8 cellular contexts compared by ENCODE assay signal in the genomic region with DNA sequence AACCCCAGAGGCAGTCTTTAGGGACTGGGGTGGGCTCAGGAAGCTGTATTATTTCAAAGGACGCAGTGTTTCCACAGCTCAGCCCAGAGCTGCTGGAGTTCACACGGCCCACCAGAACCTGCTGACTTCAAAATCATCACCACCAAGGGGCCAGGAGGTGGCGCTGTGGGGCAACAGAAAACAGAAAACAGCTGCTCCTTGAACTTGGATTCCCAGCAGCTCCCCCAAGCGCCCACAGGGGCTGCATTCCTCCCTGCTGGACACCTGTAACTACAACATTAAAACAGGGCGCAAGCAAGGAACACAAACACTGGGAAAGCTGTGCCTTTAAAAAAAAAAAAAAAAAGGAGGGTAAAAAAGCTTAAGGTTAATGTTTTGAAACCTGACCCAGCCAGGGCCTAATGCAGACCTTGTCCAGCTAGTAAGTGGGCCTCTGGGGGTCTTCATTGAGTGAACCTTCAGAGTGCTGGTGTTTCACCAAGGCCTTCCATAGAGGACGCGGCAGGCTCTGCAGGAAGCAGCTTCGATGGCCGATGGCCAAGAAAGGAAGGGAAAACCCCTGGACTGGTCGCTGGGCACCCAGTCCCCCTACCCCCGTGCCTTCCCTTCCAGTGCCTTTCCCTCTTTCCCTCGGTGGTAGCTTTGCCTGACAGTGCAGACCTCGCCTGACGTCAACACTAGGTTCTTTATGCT. TPM values are rescaled to one million over a fixed set of nuclear protein-coding genes. Genes with fewer than 3 reads are reported as not detected.
DNase-seq lines count a peak whose midpoint lies in the region; ATAC-seq, FAIRE-seq and TF ChIP-seq lines count a peak whose summit lies in the region.

No MANE protein-coding gene starts in this region.

- H3K27me3 Mint-ChIP-seq in endodermal cell (ENCODE audit: insufficient read depth): no peaks in the 10 kb centered on the region
- no peaks in the 10 kb centered on the region for H3K27me3 Mint-ChIP-seq in mesothelial cell of epicardium (ENCODE audit: low read depth)

- DNase-seq in ELR (ENCODE audit: low read depth) (peak; percentile 90), HTR-8/SVneo (ENCODE audit: insufficient read length, low spot score) (peak; percentile 90), NOMO-1 (lab: John Stamatoyannopoulos, UW; ENCODE audit: unreplicated experiment in 2 of 2) (peak; percentile 53 to 56), endodermal cell (peak; percentile 96), mesothelial cell of epicardium (ENCODE audit: low spot score in 2 of 2, unreplicated experiment in 2 of 2) (peak; percentile 71 to 90)
- DNase-seq in activated CD8-positive, alpha-beta memory T cell treated with anti-CD3 and anti-CD28 coated beads for 1 hour (ENCODE audit: extremely low read depth in 1 of 2, low read depth in 1 of 2): peak; percentile 52 to 58
- peak; percentile 50 for DNase-seq in stimulated activated CD8-positive, alpha-beta memory T cell treated with anti-CD3 and anti-CD28 coated beads, Interleukin-15, amount 100 ng/mL, for 24 hours (ENCODE audit: low read depth)

- H3K27ac Mint-ChIP-seq in endodermal cell: no peak overlapping the region
- no peak overlapping the region for H3K27ac Mint-ChIP-seq in mesothelial cell of epicardium

- H3K4me3 ChIP-seq in endodermal cell (ENCODE audit: low read length): no peak overlapping the region

- no peak for ATAC-seq in HG02840 (IDR thresholded peaks at IDR 0.05; ENCODE audit: low FRiP score, unreplicated experiment)

- no peaks in the 10 kb centered on the region for H3K4me1 ChIP-seq in endodermal cell (ENCODE audit: control insufficient read depth, insufficient read depth, low read length)

- no peaks in the 10 kb centered on the region for H3K9me3 ChIP-seq in endodermal cell (ENCODE audit: control insufficient read depth, low read length)

- TF ChIP-seq CTCF in endodermal cell (conservative IDR thresholded peaks at IDR 0.05) (peak; percentile 98), mesothelial cell of epicardium (IDR thresholded peaks at IDR 0.05; ENCODE audit: unreplicated experiment) (peak; percentile 90)

- no peak for FAIRE-seq in HTR-8/SVneo (lab: Jason Lieb, UNC)

- no peaks in the 10 kb centered on the region for H3K27me3 ChIP-seq in endodermal cell (ENCODE audit: control insufficient read depth, insufficient read depth, low read length, poor library complexity, severe bottlenecking)

- no peaks in the 10 kb centered on the region for H3K9me3 Mint-ChIP-seq in endodermal cell
- no peaks in the 10 kb centered on the region for H3K9me3 Mint-ChIP-seq in mesothelial cell of epicardium

- H3K4me1 Mint-ChIP-seq in endodermal cell (peaks cover 4% of the 10 kb centered on the region), mesothelial cell of epicardium (peaks cover 14% of the 10 kb centered on the region)

- no peaks in the 10 kb centered on the region for H3K36me3 Mint-ChIP-seq in endodermal cell (ENCODE audit: low read depth)
- H3K36me3 Mint-ChIP-seq in mesothelial cell of epicardium: no peaks in the 10 kb centered on the region

- H3K4me3 Mint-ChIP-seq in endodermal cell: no peak overlapping the region
- H3K4me3 Mint-ChIP-seq in mesothelial cell of epicardium: no peak overlapping the region

- H3K9ac ChIP-seq in endodermal cell (ENCODE audit: extremely low read depth, low read length, poor library complexity, severe bottlenecking): no peak overlapping the region

- no peak overlapping the region for H3K27ac ChIP-seq in endodermal cell (ENCODE audit: low read depth, low read length)

- WGBS in endodermal cell (ENCODE audit: insufficient coverage in 1 of 2, insufficient read length in 1 of 2), 2 experiments: 64 to 90% methylated on average over 3 to 14 of the region's 14 CpGs

- no peaks in the 10 kb centered on the region for H3K36me3 ChIP-seq in endodermal cell (ENCODE audit: control insufficient read depth, insufficient read depth, low read length)

RNA-seq across cellular contexts. Expression of a gene that starts 25.9 kb away (rescaled TPM):
- total RNA-seq in endodermal cell: 1 to 10 TPM in 1 of 2 donors, under 1 TPM in 1; 0.75 to 1.0 TPM
- 1.1 TPM for polyA plus RNA-seq in endodermal cell (2013, experiment 1 of 2)
- polyA plus RNA-seq in endodermal cell (2013, experiment 2 of 2): 0.58 TPM
- 6.1 to 7.7 TPM (median 7.5 TPM) in 3 replicates for total RNA-seq in mesothelial cell of epicardium

RNA-seq across cellular contexts. Expression of a gene that starts 53.5 kb away (rescaled TPM):
- total RNA-seq in endodermal cell (not detected), mesothelial cell of epicardium (not detected in 3 replicates)
- polyA plus RNA-seq in endodermal cell (2013, experiment 1 of 2): not detected
- not detected for polyA plus RNA-seq in endodermal cell (2013, experiment 2 of 2)
